11 cellular contexts compared by ENCODE assay signal in genomic region chr3:160686955-160687535, GRCh38. TPM values are rescaled to one million over a fixed set of nuclear protein-coding genes. Genes with fewer than 3 reads are reported as not detected.
DNase-seq lines count a peak whose midpoint lies in the region; ATAC-seq, FAIRE-seq and TF ChIP-seq lines count a peak whose summit lies in the region.
"Had no signal": no experiment of that assay in that cellular context is flagged by ENCODE, and none has a peak within 500 bp of the region (broad histone marks: within the 10 kb centered on the region; RNA-seq: fewer than 3 reads in every experiment).

No MANE protein-coding gene starts in this region.

- TF ChIP-seq POLR2A in A549 (IDR thresholded peaks at IDR 0.05; ENCODE audit: low read length), result no peak

- H3K4me1 Mint-ChIP-seq in activated CD8-positive, alpha-beta memory T cell treated with anti-CD3 and anti-CD28 coated beads, Interleukin-2, amount 10 ng/mL, durations not matched to agents 7 days and 5 days, result no peaks in the 10 kb centered on the region
- no peaks in the 10 kb centered on the region for H3K4me1 Mint-ChIP-seq in activated naive CD4-positive, alpha-beta T cell treated with anti-CD3 and anti-CD28 coated beads, Interleukin-2, amount 10 ng/mL, durations not matched to agents 7 days and 5 days
- H3K4me1 Mint-ChIP-seq: memory B cell had no signal

- H3K27ac ChIP-seq in A549 (no peak overlapping the region), left lung (no peak overlapping the region)

- H3K4me3 ChIP-seq in A549, result no peak overlapping the region
- H3K4me3 ChIP-seq in left lung, result no peak overlapping the region

- POLR2A ChIA-PET in A549 (lab: Yijun Ruan, JAX), result no interaction called here

- no peak overlapping the region for H3K27ac Mint-ChIP-seq in activated CD8-positive, alpha-beta memory T cell treated with anti-CD3 and anti-CD28 coated beads, Interleukin-2, amount 10 ng/mL, durations not matched to agents 7 days and 5 days
- H3K27ac Mint-ChIP-seq in activated naive CD4-positive, alpha-beta T cell treated with anti-CD3 and anti-CD28 coated beads, Interleukin-2, amount 10 ng/mL, durations not matched to agents 7 days and 5 days, result no peak overlapping the region
- H3K27ac Mint-ChIP-seq: memory B cell had no signal

- intact Hi-C loops in left lung (cut with DNase I), result no loop called here

- no peaks in the 10 kb centered on the region for H3K4me1 ChIP-seq in A549
- no peaks in the 10 kb centered on the region for H3K4me1 ChIP-seq in left lung

- 41% methylated on average over 6 of the region's 6 CpGs for WGBS in A549 (ENCODE audit: missing lambda C conversion rate)

- H3K9me3 ChIP-seq in A549 (no peaks in the 10 kb centered on the region), left lung (no peaks in the 10 kb centered on the region)

- H3K27me3 Mint-ChIP-seq in activated CD8-positive, alpha-beta memory T cell treated with anti-CD3 and anti-CD28 coated beads, Interleukin-2, amount 10 ng/mL, durations not matched to agents 7 days and 5 days, result no peaks in the 10 kb centered on the region
- no peaks in the 10 kb centered on the region for H3K27me3 Mint-ChIP-seq in activated naive CD4-positive, alpha-beta T cell treated with anti-CD3 and anti-CD28 coated beads, Interleukin-2, amount 10 ng/mL, durations not matched to agents 7 days and 5 days

- H3K36me3 Mint-ChIP-seq in activated CD8-positive, alpha-beta memory T cell treated with anti-CD3 and anti-CD28 coated beads, Interleukin-2, amount 10 ng/mL, durations not matched to agents 7 days and 5 days, result no peaks in the 10 kb centered on the region
- H3K36me3 Mint-ChIP-seq in activated naive CD4-positive, alpha-beta T cell treated with anti-CD3 and anti-CD28 coated beads, Interleukin-2, amount 10 ng/mL, durations not matched to agents 7 days and 5 days, result no peaks in the 10 kb centered on the region
- H3K36me3 Mint-ChIP-seq: memory B cell had no signal

- TF ChIP-seq EP300 in A549 (IDR thresholded peaks at IDR 0.05), result no peak

- TF ChIP-seq CTCF in A549 (IDR thresholded peaks at IDR 0.05) (peak; percentile 50), GM12873 (IDR thresholded peaks at IDR 0.05; ENCODE audit: insufficient read depth, low read depth, low read length, missing control alignments) (peak; percentile 27), left lung (IDR thresholded peaks at IDR 0.05) (no peak)

- CTCF ChIA-PET in A549 (lab: Yijun Ruan, JAX), result interaction anchor here (0.8 to 2.0 kb wide), 11 partner anchors 9 to 256 kb away, joined by 3 to 7 read pairs (median 5); partner anchors contain the start of gene ARL14
- CTCF ChIA-PET in activated CD8-positive, alpha-beta memory T cell treated with anti-CD3 and anti-CD28 coated beads, Interleukin-2, amount 10 ng/mL, durations not matched to agents 7 days and 5 days (lab: Charles Lee), result interaction anchor here (0.9 to 1.4 kb wide), 4 partner anchors 240 to 256 kb away, joined by 3 to 6 read pairs (median 3); no protein-coding TSS in a partner anchor
- CTCF ChIA-PET in activated naive CD4-positive, alpha-beta T cell treated with anti-CD3 and anti-CD28 coated beads, Interleukin-2, amount 10 ng/mL, durations not matched to agents 7 days and 5 days (lab: Charles Lee), result interaction anchor here (0.8 to 2.1 kb wide), 7 partner anchors 19 to 261 kb away, joined by 3 to 11 read pairs (median 3); no protein-coding TSS in a partner anchor

- no peak overlapping the region for H3K4me2 ChIP-seq in A549

- no peak overlapping the region for H3K4me3 Mint-ChIP-seq in activated CD8-positive, alpha-beta memory T cell treated with anti-CD3 and anti-CD28 coated beads, Interleukin-2, amount 10 ng/mL, durations not matched to agents 7 days and 5 days
- no peak overlapping the region for H3K4me3 Mint-ChIP-seq in activated naive CD4-positive, alpha-beta T cell treated with anti-CD3 and anti-CD28 coated beads, Interleukin-2, amount 10 ng/mL, durations not matched to agents 7 days and 5 days
- H3K4me3 Mint-ChIP-seq: memory B cell had no signal

- DNase-seq in A549 (ENCODE audit: low read depth in 1 of 2, low spot score in 1 of 2) (peak in 1 of 2 experiments; percentile 22), NCI-H1694 (lab: John Stamatoyannopoulos, UW) (peak; percentile 36), left lung (no peak)
- no peak for DNase-seq in activated CD8-positive, alpha-beta memory T cell treated with anti-CD3 and anti-CD28 coated beads, Interleukin-2, amount 10 ng/mL, durations not matched to agents 7 days and 5 days
- DNase-seq in stimulated activated CD4-positive, alpha-beta T cell treated with anti-CD3 and anti-CD28 coated beads, Interleukin-15, amount 100 ng/mL, for 24 hours, result no peak
- no peak for DNase-seq in activated naive CD4-positive, alpha-beta T cell treated with anti-CD3 and anti-CD28 coated beads, Interleukin-2, amount 10 ng/mL, durations not matched to agents 7 days and 5 days

- H3K36me3 ChIP-seq in left lung, result no peaks in the 10 kb centered on the region

- peak; percentile 51 for FAIRE-seq in A549 (lab: Jason Lieb, UNC)
- peak; percentile 41 for FAIRE-seq in endometrium (lab: Jason Lieb, UNC)
- FAIRE-seq: GM18507, TTC549 had no signal

- no peaks in the 10 kb centered on the region for H3K27me3 ChIP-seq in left lung

- peak in 1 of 2 experiments; percentile 44; a peak in 1 of 6 replicates for ATAC-seq in A549
- ATAC-seq in left lung, result no peak
- ATAC-seq in activated CD8-positive, alpha-beta memory T cell treated with anti-CD3 and anti-CD28 coated beads, Interleukin-2, amount 10 ng/mL, durations not matched to agents 7 days and 5 days, result no peak

- no peaks in the 10 kb centered on the region for H3K9me3 Mint-ChIP-seq in activated CD8-positive, alpha-beta memory T cell treated with anti-CD3 and anti-CD28 coated beads, Interleukin-2, amount 10 ng/mL, durations not matched to agents 7 days and 5 days (ENCODE audit: low read depth)
- H3K9me3 Mint-ChIP-seq in activated naive CD4-positive, alpha-beta T cell treated with anti-CD3 and anti-CD28 coated beads, Interleukin-2, amount 10 ng/mL, durations not matched to agents 7 days and 5 days, result no peaks in the 10 kb centered on the region
- H3K9me3 Mint-ChIP-seq: memory B cell had no signal

- TF ChIP-seq RAD21 in A549 (conservative IDR thresholded peaks at IDR 0.05 in 1 of 2, IDR thresholded peaks at IDR 0.05 in 1 of 2), result peak; percentile 39 to 45; a peak in 3 of 5 replicates

TF ChIP-seq in A549, 52 proteins besides CTCF, POLR2A, EP300 and RAD21:
- TF ChIP-seq TP53 (CRISPR knock-in tag; IDR thresholded peaks at IDR 0.05) (no peak), SMC3 (IDR thresholded peaks at IDR 0.05) (0 out of 3 replicates have a peak, but pooled peaks have one; percentile 31), HOXA7 (CRISPR knock-in tag; IDR thresholded peaks at IDR 0.05) (no peak), KDM1A (IDR thresholded peaks at IDR 0.05; ENCODE audit: low read depth) (no peak)

RNA-seq across cellular contexts. Expression of gene ARL14, which starts 10.1 kb away (rescaled TPM):
- polyA plus RNA-seq in A549 (2011; rRNA removed) (0.44 and 0.48 TPM in 2 replicates), A549 (2017; fragmentation: RNase III; extraction: RNeasy Plus Mini Kit Qiagen cat#74134 plus additional on column Dnase treatment) (0.14 to 0.37 TPM (median 0.24 TPM) in 3 replicates)
- polyA plus RNA-seq in A549 (2012; cell fraction: cytosol; rRNA removed), result 0.17 and 0.27 TPM in 2 replicates
- polyA plus RNA-seq in A549 (2012; cell fraction: nucleus; rRNA removed), result 0.09 and 0.10 TPM in 2 replicates
- 0.33 TPM in 1 of 2 replicates, not detected in the other for polyA minus RNA-seq in A549 (2011; rRNA and poly(A)+ RNA removed)
- not detected for total RNA-seq in left lung
- total RNA-seq in activated CD8-positive, alpha-beta memory T cell treated with anti-CD3 and anti-CD28 coated beads, Interleukin-2, amount 10 ng/mL, durations not matched to agents 7 days and 5 days, result not detected

Comparison
In these comparisons a context has a peak if more than half of its experiments do, and no peak if none do; other contexts are left out.
1. CTCF ChIP-seq: peak in A549 (single experiment) and GM12873 (single experiment); none in left lung (0 of 2).